In the genomic region with DNA sequence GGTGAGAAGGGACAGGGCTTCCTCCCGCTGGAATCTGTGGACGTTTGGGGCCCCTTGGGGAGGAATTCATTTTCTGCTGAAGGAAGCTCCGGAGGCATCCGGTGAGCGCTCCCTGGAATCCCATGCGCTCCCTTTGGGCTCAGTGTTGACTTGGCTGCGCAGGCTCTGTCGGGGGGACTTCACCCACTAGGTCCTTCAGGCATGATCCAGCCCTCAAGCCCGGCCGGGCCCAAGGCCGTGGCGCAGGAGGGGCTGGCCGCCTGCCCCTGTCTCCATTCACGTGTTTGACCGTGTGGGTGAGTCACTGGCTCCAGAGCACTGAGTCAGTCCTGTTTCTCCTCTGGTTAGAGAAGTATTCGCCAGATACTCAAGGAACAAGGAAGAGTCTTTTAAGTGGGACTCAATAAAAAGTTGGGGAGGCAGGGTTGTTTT, we compare ENCODE assay signal across 8 cellular contexts. TPM values are rescaled to one million over a fixed set of nuclear protein-coding genes. Genes with fewer than 3 reads are reported as not detected.
DNase-seq lines count a peak whose midpoint lies in the region; ATAC-seq and TF ChIP-seq lines count a peak whose summit lies in the region.

No MANE protein-coding gene starts in this region.

- DNase-seq in GM04503 (ENCODE audit: low read depth) (peak; percentile 78), SK-MEL-5 (ENCODE audit: low read depth, low spot score) (peak; percentile 97), erythroblast (lab: John Stamatoyannopoulos, UW) (peak; percentile 53 to 74), transverse colon (peak; percentile 74), NCI-H526 (lab: John Stamatoyannopoulos, UW) (no peak), NCI-H1694 treated with DMSO at 0.1 percent for 48 hours (lab: John Stamatoyannopoulos, UW) (no peak)

- H3K4me1 ChIP-seq in mesodermal cell (ENCODE audit: control insufficient read depth, insufficient read depth, low read length, poor library complexity, severe bottlenecking) (peaks cover 23% of the 10 kb centered on the region), transverse colon (peaks cover 11 to 42% (median 25%) of the 10 kb centered on the region in 4 donors)

- no peak for TF ChIP-seq EP300 in transverse colon (IDR thresholded peaks at IDR 0.05; ENCODE audit: low read depth)

- peak overlapping the region; percentile 87 for H3K27ac ChIP-seq in mesodermal cell (ENCODE audit: low read depth, low read length, severe bottlenecking)
- H3K27ac ChIP-seq in transverse colon = peak overlapping the region; percentile 78 to 96 (median 90)

- WGBS in mesodermal cell (ENCODE audit: insufficient coverage in 2 of 2), 2 experiments = 7 to 9% methylated on average over 13 of the region's 16 CpGs
- WGBS in transverse colon (ENCODE audit: low coverage in 1 of 2), 2 donors = 26% methylated on average over 16 of the region's 16 CpGs; no CpG with 5 or more reads in 1 of the 2 donors

- TF ChIP-seq POLR2A in erythroblast (IDR thresholded peaks at IDR 0.05; ENCODE audit: low read length) = peak; percentile 32
- peak; percentile 36 for TF ChIP-seq POLR2A in transverse colon (IDR thresholded peaks at IDR 0.05)

- H3K27me3 ChIP-seq in transverse colon = peaks cover 3% of the 10 kb centered on the region

- in situ Hi-C loops in SK-MEL-5 (cut with HindIII; ENCODE audit: low pct_unique_long_range_greater_than_20kb, low sequenced_read_pairs) = no loop called here
- in situ Hi-C loops in transverse colon (cut with MboI; ENCODE audit: low pct_ligation_motif_present in 1 of 4, low pct_unique_long_range_greater_than_20kb in 1 of 4, low sequenced_read_pairs in 3 of 4) = no loop called here

- intact Hi-C loops in transverse colon (cut with DNase I; ENCODE audit: low total_unique reads) = no loop called here

- ATAC-seq in HG02610 (IDR thresholded peaks at IDR 0.05; ENCODE audit: unreplicated experiment) = no peak

- H3K4me3 ChIP-seq in mesodermal cell (ENCODE audit: extremely low read depth, insufficient read depth, low read length, poor library complexity, severe bottlenecking) (peak overlapping the region; percentile 93), transverse colon (peak overlapping the region; percentile 52 to 98 (median 94))

- TF ChIP-seq CTCF in transverse colon (IDR thresholded peaks at IDR 0.05) = no peak

- H3K9me3 ChIP-seq in mesodermal cell (ENCODE audit: control insufficient read depth, low read length) (no peaks in the 10 kb centered on the region), transverse colon (no peaks in the 10 kb centered on the region)

- peaks cover 51% of the 10 kb centered on the region for H3K36me3 ChIP-seq in mesodermal cell (ENCODE audit: control insufficient read depth, insufficient read depth, low read length)
- H3K36me3 ChIP-seq in transverse colon = no peaks in the 10 kb centered on the region

RNA-seq across cellular contexts. Expression of gene CTTN, which starts 1.4 kb away (rescaled TPM):
- total RNA-seq in SK-MEL-5 (2014; rRNA removed; shearing (Covaris generic)) = 647 and 651 TPM in 2 replicates
- 766 and 876 TPM in 2 replicates for polyA plus RNA-seq in SK-MEL-5 (2015; cell fraction: cytosol; rRNA removed)
- polyA plus RNA-seq in SK-MEL-5 (2015; cell fraction: nucleus; rRNA removed) = 4,663 and 5,004 TPM in 2 replicates
- polyA plus RNA-seq in mesodermal cell (2013, experiment 1 of 2) = 228 TPM
- 186 TPM for polyA plus RNA-seq in mesodermal cell (2013, experiment 2 of 2)
- total RNA-seq in transverse colon = 100 to 1,000 TPM; 203 to 449 (median 365) TPM

Comparison
In these comparisons a context has a peak if more than half of its experiments do, and no peak if none do; other contexts are left out.
1. DNase-seq: peak in GM04503 (single experiment), SK-MEL-5 (single experiment), erythroblast (2 of 2) and transverse colon (single experiment); none in NCI-H526 (0 of 2) and NCI-H1694 treated with DMSO at 0.1 percent for 48 hours (single experiment).